In the genomic region with DNA sequence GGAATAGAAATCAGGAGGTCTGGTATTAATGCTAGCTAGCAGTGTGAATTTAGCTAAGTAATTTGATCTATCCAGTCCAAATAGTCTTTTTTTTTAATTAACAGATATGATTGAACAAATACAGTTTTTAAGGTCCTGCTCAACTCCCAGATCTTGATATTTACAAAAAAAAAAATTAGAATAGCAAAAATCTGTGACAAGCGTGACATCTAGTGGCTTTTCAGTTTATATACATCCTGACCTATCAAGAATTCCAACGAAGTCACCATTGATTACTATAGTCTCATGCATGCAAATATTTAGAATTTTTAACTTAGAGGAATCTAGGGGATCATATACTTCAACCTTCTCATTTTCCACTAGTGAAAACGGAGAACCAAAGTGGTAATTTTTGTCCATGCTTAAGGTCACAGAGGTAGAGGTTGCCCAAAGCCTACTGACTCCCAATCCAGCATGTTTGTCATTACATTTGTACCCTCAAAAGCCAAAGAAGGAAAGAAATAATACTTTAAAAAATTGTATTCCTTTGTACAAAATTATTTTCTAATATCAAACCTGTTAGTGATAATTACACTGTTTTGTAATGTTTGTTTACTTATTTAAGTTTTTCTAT, we compare ENCODE assay signal across 1 cellular context.
TF ChIP-seq lines count a peak whose summit lies in the region.

No MANE protein-coding gene starts in this region.

TF ChIP-seq in Ishikawa, 13 proteins besides CTCF, POLR2A, EP300 and RAD21 (continued from another document):
- TF ChIP-seq, protein P1, sequence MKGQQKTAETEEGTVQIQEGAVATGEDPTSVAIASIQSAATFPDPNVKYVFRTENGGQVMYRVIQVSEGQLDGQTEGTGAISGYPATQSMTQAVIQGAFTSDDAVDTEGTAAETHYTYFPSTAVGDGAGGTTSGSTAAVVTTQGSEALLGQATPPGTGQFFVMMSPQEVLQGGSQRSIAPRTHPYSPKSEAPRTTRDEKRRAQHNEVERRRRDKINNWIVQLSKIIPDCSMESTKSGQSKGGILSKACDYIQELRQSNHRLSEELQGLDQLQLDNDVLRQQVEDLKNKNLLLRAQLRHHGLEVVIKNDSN (IDR thresholded peaks at IDR 0.05): no peak
